ENCODE assay signal across 18 cellular contexts in genomic region chr15:83585770-83586169, GRCh38.
"Had no signal": no experiment of that assay in that cellular context is flagged by ENCODE, and none has a peak within 500 bp of the region (broad histone marks: within the 10 kb centered on the region; RNA-seq: fewer than 3 reads in every experiment).

No MANE protein-coding gene starts in this region.

- H3K27me3 Mint-ChIP-seq: central memory CD8-positive, alpha-beta T cell; effector memory CD8-positive, alpha-beta T cell; naive thymus-derived CD8-positive, alpha-beta T cell; stimulated activated naive CD8-positive, alpha-beta T cell treated with anti-CD3 and anti-CD28 coated beads, Interleukin-15, Interleukin-2, amounts not matched to agents 100 ng/mL and 50 ng/mL, for 24 hours had no signal

- H3K4me1 ChIP-seq: tibial artery had no signal

- H3K36me3 Mint-ChIP-seq: naive thymus-derived CD8-positive, alpha-beta T cell; stimulated activated effector memory CD8-positive, alpha-beta T cell treated with anti-CD3 and anti-CD28 coated beads, Interleukin-12 subunit alpha, Interleukin-12 subunit beta, amount 100 ng/mL, for 72 hours had no signal

- H3K4me3 Mint-ChIP-seq: central memory CD8-positive, alpha-beta T cell; effector memory CD8-positive, alpha-beta T cell; naive thymus-derived CD8-positive, alpha-beta T cell; neural crest cell; stimulated activated effector memory CD8-positive, alpha-beta T cell treated with anti-CD3 and anti-CD28 coated beads, Interleukin-12 subunit alpha, Interleukin-12 subunit beta, amount 100 ng/mL, for 72 hours; stimulated activated naive CD8-positive, alpha-beta T cell treated with anti-CD3 and anti-CD28 coated beads, Interleukin-15, Interleukin-2, amounts not matched to agents 100 ng/mL and 50 ng/mL, for 24 hours had no signal

- H3K27ac Mint-ChIP-seq: effector memory CD8-positive, alpha-beta T cell; naive thymus-derived CD8-positive, alpha-beta T cell; stimulated activated effector memory CD8-positive, alpha-beta T cell treated with anti-CD3 and anti-CD28 coated beads, Interleukin-12 subunit alpha, Interleukin-12 subunit beta, amount 100 ng/mL, for 72 hours; stimulated activated naive CD8-positive, alpha-beta T cell treated with anti-CD3 and anti-CD28 coated beads, Interleukin-15, Interleukin-2, amounts not matched to agents 100 ng/mL and 50 ng/mL, for 24 hours had no signal

- H3K4me3 ChIP-seq: hepatocyte, mucosa of descending colon, smooth muscle cell, tibial artery had no signal

- ATAC-seq: effector memory CD8-positive, alpha-beta T cell; foreskin keratinocyte; left lobe of liver; mucosa of descending colon; naive thymus-derived CD8-positive, alpha-beta T cell; right cardiac atrium; stimulated activated effector memory CD8-positive, alpha-beta T cell treated with anti-CD3 and anti-CD28 coated beads, Interleukin-12 subunit alpha, Interleukin-12 subunit beta, amount 100 ng/mL, for 72 hours had no signal

- H3K27ac ChIP-seq: foreskin keratinocyte, hepatocyte, tibial artery had no signal

- H3K9me3 Mint-ChIP-seq: central memory CD8-positive, alpha-beta T cell; effector memory CD8-positive, alpha-beta T cell; neural crest cell; stimulated activated effector memory CD8-positive, alpha-beta T cell treated with anti-CD3 and anti-CD28 coated beads, Interleukin-12 subunit alpha, Interleukin-12 subunit beta, amount 100 ng/mL, for 72 hours; stimulated activated naive CD8-positive, alpha-beta T cell treated with anti-CD3 and anti-CD28 coated beads, Interleukin-15, Interleukin-2, amounts not matched to agents 100 ng/mL and 50 ng/mL, for 24 hours had no signal

- H3K36me3 ChIP-seq: tibial artery had no signal

- H3K27me3 ChIP-seq: foreskin keratinocyte, hepatocyte, tibial artery had no signal

- H3K4me1 Mint-ChIP-seq: central memory CD8-positive, alpha-beta T cell; naive thymus-derived CD8-positive, alpha-beta T cell; neural crest cell; stimulated activated effector memory CD8-positive, alpha-beta T cell treated with anti-CD3 and anti-CD28 coated beads, Interleukin-12 subunit alpha, Interleukin-12 subunit beta, amount 100 ng/mL, for 72 hours had no signal

- DNase-seq: effector memory CD8-positive, alpha-beta T cell; erythroblast; head of caudate nucleus; mammary epithelial cell; mucosa of descending colon; naive thymus-derived CD8-positive, alpha-beta T cell; posterior cingulate gyrus; right cardiac atrium; stimulated activated CD4-positive, alpha-beta T cell treated with anti-CD3 and anti-CD28 coated beads, Interleukin-2, amount 100 ng/mL, for 48 hours; tibial artery had no signal

- H3K9me3 ChIP-seq: mucosa of descending colon, tibial artery had no signal
